Comparison of ENCODE assay signal across 8 cellular contexts in genomic region chr15:72782274-72782992, GRCh38. TPM values are rescaled to one million over a fixed set of nuclear protein-coding genes. Genes with fewer than 3 reads are reported as not detected.
DNase-seq lines count a peak whose midpoint lies in the region; ATAC-seq and TF ChIP-seq lines count a peak whose summit lies in the region.

No MANE protein-coding gene starts in this region.

- H3K9me3 ChIP-seq in left ventricle myocardium inferior (replicated peaks), result no peaks in the 10 kb centered on the region
- H3K9me3 ChIP-seq in ascending aorta, result no peaks in the 10 kb centered on the region
- H3K9me3 ChIP-seq in lower lobe of right lung, result no peaks in the 10 kb centered on the region
- no peaks in the 10 kb centered on the region for H3K9me3 ChIP-seq in uterus

- H3K27me3 ChIP-seq in left ventricle myocardium inferior (ENCODE audit: low read depth) (no peaks in the 10 kb centered on the region), ascending aorta (no peaks in the 10 kb centered on the region), lower lobe of right lung (ENCODE audit: low read depth) (no peaks in the 10 kb centered on the region), uterus (no peaks in the 10 kb centered on the region)

- ATAC-seq in left ventricle myocardium superior (no peak), lower lobe of right lung (no peak), HG03565 (IDR thresholded peaks at IDR 0.05; ENCODE audit: unreplicated experiment) (no peak)

- DNase-seq in left ventricle myocardium inferior (no peak), left ventricle myocardium superior (no peak), ascending aorta (ENCODE audit: low spot score in 2 of 2) (no peak), lower lobe of right lung (no peak), uterus (no peak), middle frontal gyrus (ENCODE audit: extremely low spot score, low spot score) (no peak), NCI-H1048 (lab: John Stamatoyannopoulos, UW) (no peak)

- H3K36me3 ChIP-seq in left ventricle myocardium inferior (peaks cover 5% of the 10 kb centered on the region), ascending aorta (peaks cover 0 to 8% of the 10 kb centered on the region in 2 donors), lower lobe of right lung (peaks cover 28% of the 10 kb centered on the region), uterus (no peaks in the 10 kb centered on the region)

- H3K27ac ChIP-seq in left ventricle myocardium inferior (replicated peaks) (peak overlapping the region; percentile 95), ascending aorta (peak overlapping the region; percentile 94 to 96), lower lobe of right lung (peak overlapping the region; percentile 99), uterus (peak overlapping the region; percentile 85 to 90)

- intact Hi-C loops in left ventricle myocardium inferior (cut with micrococcal nuclease), result no loop called here
- intact Hi-C loops in left ventricle myocardium superior (cut with micrococcal nuclease), result no loop called here
- intact Hi-C loops in ascending aorta (cut with DNase I), result loop anchor here (5.0 to 10.0 kb wide), 4 partner anchors 308 to 852 kb away; partner anchors contain the start of genes ARIH1 and NPTN
- intact Hi-C loops in lower lobe of right lung (cut with DNase I), result no loop called here
- intact Hi-C loops in uterus (cut with DNase I; ENCODE audit: low total_unique reads), result no loop called here

- H3K4me3 ChIP-seq in left ventricle myocardium inferior (peak overlapping the region; percentile 100), ascending aorta (peak overlapping the region; percentile 76 to 80), lower lobe of right lung (peak overlapping the region; percentile 96), uterus (peak overlapping the region; percentile 74 to 86)

- no peak for TF ChIP-seq POLR2A in uterus (IDR thresholded peaks at IDR 0.05)

- TF ChIP-seq CTCF in left ventricle myocardium inferior (IDR thresholded peaks at IDR 0.05; ENCODE audit: borderline replicate concordance), result no peak
- no peak for TF ChIP-seq CTCF in ascending aorta (IDR thresholded peaks at IDR 0.05)
- TF ChIP-seq CTCF in lower lobe of right lung (IDR thresholded peaks at IDR 0.05), result no peak
- TF ChIP-seq CTCF in uterus (IDR thresholded peaks at IDR 0.05), result no peak

- H3K4me1 ChIP-seq in left ventricle myocardium inferior (peaks cover 41% of the 10 kb centered on the region), ascending aorta (peaks cover 2 to 21% of the 10 kb centered on the region in 2 donors), lower lobe of right lung (peaks cover 27% of the 10 kb centered on the region), uterus (no peaks in the 10 kb centered on the region)

RNA-seq across cellular contexts. Expression of gene ADPGK, which starts 1.1 kb away (rescaled TPM):
- total RNA-seq in left ventricle myocardium inferior, result 9.1 TPM
- total RNA-seq in left ventricle myocardium superior, result 8.4 TPM
- 24.8 TPM for total RNA-seq in ascending aorta
- total RNA-seq in lower lobe of right lung, result 87.1 TPM
- total RNA-seq in uterus, result 10 to 100 TPM; 17.1 to 87.6 (median 54.8) TPM
